ENCODE assay signal across 1 cellular context in the genomic region with DNA sequence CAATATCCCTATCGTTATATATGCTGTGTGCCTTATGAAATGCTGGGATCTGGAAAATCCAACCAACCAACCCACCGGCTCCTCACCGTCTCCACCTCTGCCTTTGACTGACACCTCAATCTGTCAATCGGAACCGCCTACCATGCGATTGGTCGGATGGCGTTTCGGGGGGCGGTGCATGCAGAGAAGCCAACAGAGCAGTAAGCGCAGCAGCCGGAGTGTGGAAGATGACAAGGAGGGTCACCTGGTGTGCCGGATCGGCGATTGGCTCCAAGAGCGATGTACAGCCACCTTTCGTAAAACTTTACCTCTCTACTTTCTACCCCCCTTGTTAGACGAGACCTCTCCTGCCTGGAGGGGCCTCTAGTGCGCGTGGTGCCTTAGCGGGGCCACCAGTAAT.
TF ChIP-seq lines count a peak whose summit lies in the region.

No MANE protein-coding gene starts in this region.

TF ChIP-seq in GM12878, 131 proteins besides CTCF, POLR2A, EP300 and RAD21:
- TF ChIP-seq BACH1 (IDR thresholded peaks at IDR 0.05; ENCODE audit: borderline replicate concordance) (no peak), ZZZ3 (IDR thresholded peaks at IDR 0.05; ENCODE audit: control insufficient read depth, insufficient read length, low read depth) (no peak), PKNOX1 (IDR thresholded peaks at IDR 0.05) (peak; percentile 83), PBX3 (IDR thresholded peaks at IDR 0.05; ENCODE audit: insufficient replicate concordance, low read depth, low read length) (peak; percentile 80), CBX5 (IDR thresholded peaks at IDR 0.05; ENCODE audit: low read depth) (no peak), EZH2 (IDR thresholded peaks at IDR 0.05; ENCODE audit: borderline replicate concordance, control insufficient read depth, low read depth, low read length) (no peak), KAT2A (conservative IDR thresholded peaks at IDR 0.05; ENCODE audit: control insufficient read depth, low read depth, low read length) (no peak), EGR1 (IDR thresholded peaks at IDR 0.05; ENCODE audit: borderline replicate concordance in 1 of 2, low read depth in 2 of 2, low read length in 2 of 2) (no peak), IKZF2 (IDR thresholded peaks at IDR 0.05) (no peak)
- TF ChIP-seq, protein P1, sequence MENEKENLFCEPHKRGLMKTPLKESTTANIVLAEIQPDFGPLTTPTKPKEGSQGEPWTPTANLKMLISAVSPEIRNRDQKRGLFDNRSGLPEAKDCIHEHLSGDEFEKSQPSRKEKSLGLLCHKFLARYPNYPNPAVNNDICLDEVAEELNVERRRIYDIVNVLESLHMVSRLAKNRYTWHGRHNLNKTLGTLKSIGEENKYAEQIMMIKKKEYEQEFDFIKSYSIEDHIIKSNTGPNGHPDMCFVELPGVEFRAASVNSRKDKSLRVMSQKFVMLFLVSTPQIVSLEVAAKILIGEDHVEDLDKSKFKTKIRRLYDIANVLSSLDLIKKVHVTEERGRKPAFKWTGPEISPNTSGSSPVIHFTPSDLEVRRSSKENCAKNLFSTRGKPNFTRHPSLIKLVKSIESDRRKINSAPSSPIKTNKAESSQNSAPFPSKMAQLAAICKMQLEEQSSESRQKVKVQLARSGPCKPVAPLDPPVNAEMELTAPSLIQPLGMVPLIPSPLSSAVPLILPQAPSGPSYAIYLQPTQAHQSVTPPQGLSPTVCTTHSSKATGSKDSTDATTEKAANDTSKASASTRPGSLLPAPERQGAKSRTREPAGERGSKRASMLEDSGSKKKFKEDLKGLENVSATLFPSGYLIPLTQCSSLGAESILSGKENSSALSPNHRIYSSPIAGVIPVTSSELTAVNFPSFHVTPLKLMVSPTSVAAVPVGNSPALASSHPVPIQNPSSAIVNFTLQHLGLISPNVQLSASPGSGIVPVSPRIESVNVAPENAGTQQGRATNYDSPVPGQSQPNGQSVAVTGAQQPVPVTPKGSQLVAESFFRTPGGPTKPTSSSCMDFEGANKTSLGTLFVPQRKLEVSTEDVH (IDR thresholded peaks at IDR 0.05; ENCODE audit: low read depth, partially characterized antibody) = no peak
- TF ChIP-seq, protein P2, sequence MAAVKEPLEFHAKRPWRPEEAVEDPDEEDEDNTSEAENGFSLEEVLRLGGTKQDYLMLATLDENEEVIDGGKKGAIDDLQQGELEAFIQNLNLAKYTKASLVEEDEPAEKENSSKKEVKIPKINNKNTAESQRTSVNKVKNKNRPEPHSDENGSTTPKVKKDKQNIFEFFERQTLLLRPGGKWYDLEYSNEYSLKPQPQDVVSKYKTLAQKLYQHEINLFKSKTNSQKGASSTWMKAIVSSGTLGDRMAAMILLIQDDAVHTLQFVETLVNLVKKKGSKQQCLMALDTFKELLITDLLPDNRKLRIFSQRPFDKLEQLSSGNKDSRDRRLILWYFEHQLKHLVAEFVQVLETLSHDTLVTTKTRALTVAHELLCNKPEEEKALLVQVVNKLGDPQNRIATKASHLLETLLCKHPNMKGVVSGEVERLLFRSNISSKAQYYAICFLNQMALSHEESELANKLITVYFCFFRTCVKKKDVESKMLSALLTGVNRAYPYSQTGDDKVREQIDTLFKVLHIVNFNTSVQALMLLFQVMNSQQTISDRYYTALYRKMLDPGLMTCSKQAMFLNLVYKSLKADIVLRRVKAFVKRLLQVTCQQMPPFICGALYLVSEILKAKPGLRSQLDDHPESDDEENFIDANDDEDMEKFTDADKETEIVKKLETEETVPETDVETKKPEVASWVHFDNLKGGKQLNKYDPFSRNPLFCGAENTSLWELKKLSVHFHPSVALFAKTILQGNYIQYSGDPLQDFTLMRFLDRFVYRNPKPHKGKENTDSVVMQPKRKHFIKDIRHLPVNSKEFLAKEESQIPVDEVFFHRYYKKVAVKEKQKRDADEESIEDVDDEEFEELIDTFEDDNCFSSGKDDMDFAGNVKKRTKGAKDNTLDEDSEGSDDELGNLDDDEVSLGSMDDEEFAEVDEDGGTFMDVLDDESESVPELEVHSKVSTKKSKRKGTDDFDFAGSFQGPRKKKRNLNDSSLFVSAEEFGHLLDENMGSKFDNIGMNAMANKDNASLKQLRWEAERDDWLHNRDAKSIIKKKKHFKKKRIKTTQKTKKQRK (IDR thresholded peaks at IDR 0.05; ENCODE audit: low read depth, low read length) = no peak
